Comparison of ENCODE assay signal across 1 cellular context in the genomic region with DNA sequence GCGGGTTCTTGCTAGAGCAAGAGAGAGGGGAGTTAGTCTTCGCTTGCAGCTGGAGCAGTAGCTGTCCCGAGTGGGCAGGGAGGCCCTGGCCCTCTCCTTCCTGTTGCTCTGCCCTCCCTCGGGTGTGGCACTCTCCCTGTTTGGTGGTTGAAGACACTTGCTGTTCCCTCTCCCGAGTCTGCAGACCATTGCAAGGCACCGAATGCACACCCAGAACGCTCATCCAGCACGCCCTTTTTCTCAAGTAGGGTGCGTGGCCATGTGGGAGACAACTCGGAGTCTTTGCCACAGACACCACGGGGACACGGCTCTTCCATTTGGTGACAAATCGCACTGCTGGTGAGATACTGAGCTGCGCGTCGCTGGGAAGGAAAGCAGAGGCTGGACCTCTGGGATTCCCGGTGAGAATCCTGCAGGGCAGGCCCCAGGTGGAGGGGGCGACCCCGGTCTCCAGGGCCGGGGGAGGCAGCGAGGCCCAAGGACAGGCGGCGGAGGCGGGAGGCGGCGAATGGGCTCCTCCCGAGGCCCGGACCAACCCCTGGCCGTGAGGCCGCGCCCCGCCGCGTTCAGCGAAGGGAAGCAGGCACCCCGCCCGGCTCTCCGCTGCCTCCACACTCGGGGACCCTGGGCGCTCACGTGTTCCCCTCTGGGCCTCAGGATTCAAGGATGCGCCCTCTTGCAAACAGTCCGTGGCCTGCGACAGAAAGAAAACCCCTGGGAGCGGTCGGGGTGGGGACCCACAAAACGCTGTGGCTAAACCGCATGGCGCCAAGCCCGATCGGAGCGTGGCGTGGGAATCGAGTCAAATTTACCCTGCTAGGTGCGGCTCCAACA.
TF ChIP-seq lines count a peak whose summit lies in the region.

No MANE protein-coding gene starts in this region.

TF ChIP-seq in K562, 482 proteins besides CTCF, POLR2A, EP300 and RAD21:
- no peak for TF ChIP-seq PHB2 (IDR thresholded peaks at IDR 0.05; ENCODE audit: low read depth)
- no peak for TF ChIP-seq ZNF586 (CRISPR knock-in tag; conservative IDR thresholded peaks at IDR 0.05)
- TF ChIP-seq, protein P1, sequence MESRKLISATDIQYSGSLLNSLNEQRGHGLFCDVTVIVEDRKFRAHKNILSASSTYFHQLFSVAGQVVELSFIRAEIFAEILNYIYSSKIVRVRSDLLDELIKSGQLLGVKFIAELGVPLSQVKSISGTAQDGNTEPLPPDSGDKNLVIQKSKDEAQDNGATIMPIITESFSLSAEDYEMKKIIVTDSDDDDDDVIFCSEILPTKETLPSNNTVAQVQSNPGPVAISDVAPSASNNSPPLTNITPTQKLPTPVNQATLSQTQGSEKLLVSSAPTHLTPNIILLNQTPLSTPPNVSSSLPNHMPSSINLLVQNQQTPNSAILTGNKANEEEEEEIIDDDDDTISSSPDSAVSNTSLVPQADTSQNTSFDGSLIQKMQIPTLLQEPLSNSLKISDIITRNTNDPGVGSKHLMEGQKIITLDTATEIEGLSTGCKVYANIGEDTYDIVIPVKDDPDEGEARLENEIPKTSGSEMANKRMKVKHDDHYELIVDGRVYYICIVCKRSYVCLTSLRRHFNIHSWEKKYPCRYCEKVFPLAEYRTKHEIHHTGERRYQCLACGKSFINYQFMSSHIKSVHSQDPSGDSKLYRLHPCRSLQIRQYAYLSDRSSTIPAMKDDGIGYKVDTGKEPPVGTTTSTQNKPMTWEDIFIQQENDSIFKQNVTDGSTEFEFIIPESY (CRISPR knock-in tag; IDR thresholded peaks at IDR 0.05) = peak; percentile 67
- no peak for TF ChIP-seq REST (CRISPR knock-in tag; IDR thresholded peaks at IDR 0.05; ENCODE audit: low read depth)
